13 cellular contexts compared by ENCODE assay signal in the genomic region with DNA sequence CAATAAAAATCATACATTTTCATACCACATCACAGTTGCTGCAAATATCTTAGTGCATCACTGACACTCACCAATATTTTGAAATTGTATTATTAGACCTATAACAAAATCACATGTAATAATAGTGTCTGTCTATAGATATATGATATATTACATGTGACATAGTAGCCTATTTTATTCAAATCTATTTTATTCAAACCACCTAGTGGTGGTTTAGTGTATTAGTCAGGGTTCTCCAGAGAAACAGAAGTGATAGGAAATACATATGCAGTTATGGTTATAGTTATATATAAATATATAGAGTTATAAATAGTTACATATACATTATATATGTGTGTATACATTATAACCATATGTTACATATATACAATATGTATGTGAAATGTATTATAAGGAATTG.
A peak's percentile ranks its signal among the peaks of the same experiment; 100 is the strongest.
DNase-seq lines count a peak whose midpoint lies in the region; ATAC-seq and TF ChIP-seq lines count a peak whose summit lies in the region.
"Had no signal": no experiment of that assay in that cellular context is flagged by ENCODE, and none has a peak within 500 bp of the region (broad histone marks: within the 10 kb centered on the region; RNA-seq: fewer than 3 reads in every experiment).

No MANE protein-coding gene starts in this region.

- H3F3A ChIP-seq in DOHH2 (ENCODE audit: control insufficient read depth, insufficient read depth) (no peaks in the 10 kb centered on the region), GM23338 (replicated peaks; ENCODE audit: low read depth) (no peaks in the 10 kb centered on the region)

- peaks cover 2% of the 10 kb centered on the region for H3K27me3 Mint-ChIP-seq in GM23338 (ENCODE audit: insufficient read depth, low read depth, poor library complexity)

- H3K9me3 ChIP-seq in DOHH2 (ENCODE audit: control insufficient read depth, insufficient read depth, low read length) (no peaks in the 10 kb centered on the region), Panc1 (ENCODE audit: control insufficient read depth, insufficient read depth, low read depth, low read length) (no peaks in the 10 kb centered on the region), mucosa of descending colon (no peaks in the 10 kb centered on the region)

- in situ Hi-C loops in Panc1 (cut with HindIII; ENCODE audit: low pct_unique_long_range_greater_than_20kb, low sequenced_read_pairs): no loop called here

- intact Hi-C loops in Panc1 (cut with micrococcal nuclease; ENCODE audit: unreplicated experiment) (no loop called here), mucosa of descending colon (cut with DNase I, micrococcal nuclease) (no loop called here)

- H3K4me1 ChIP-seq in DOHH2 (ENCODE audit: control insufficient read depth, low read length): no peaks in the 10 kb centered on the region
- no peaks in the 10 kb centered on the region for H3K4me1 ChIP-seq in Panc1 (ENCODE audit: control insufficient read depth, insufficient read depth, low read length)
- H3K4me1 ChIP-seq in mucosa of descending colon (ENCODE audit: low read depth): no peaks in the 10 kb centered on the region
- H3K4me1 ChIP-seq in GM23338 (ENCODE audit: insufficient read depth): peaks cover 22% of the 10 kb centered on the region
- H3K4me1 ChIP-seq: tibial nerve had no signal

- ATAC-seq in Panc1: no peak
- no peak for ATAC-seq in HG02623 (IDR thresholded peaks at IDR 0.05; ENCODE audit: unreplicated experiment)
- no peak for ATAC-seq in GM21717 (IDR thresholded peaks at IDR 0.05; ENCODE audit: unreplicated experiment)
- ATAC-seq in mucosa of descending colon: no peak
- no peak for ATAC-seq in GM23338

- H3K27me3 ChIP-seq in DOHH2 (ENCODE audit: control insufficient read depth, low read length) (no peaks in the 10 kb centered on the region), Panc1 (ENCODE audit: control insufficient read depth, insufficient read depth, low read length) (no peaks in the 10 kb centered on the region), GM23338 (ENCODE audit: insufficient read depth) (no peaks in the 10 kb centered on the region)
- H3K27me3 ChIP-seq: tibial nerve had no signal

- POLR2A ChIA-PET in Panc1 (lab: Charles Lee): no interaction called here

- no peaks in the 10 kb centered on the region for H3K36me3 ChIP-seq in DOHH2 (ENCODE audit: control insufficient read depth, low read length)
- no peaks in the 10 kb centered on the region for H3K36me3 ChIP-seq in Panc1 (ENCODE audit: control insufficient read depth, insufficient read depth, low read length)
- no peaks in the 10 kb centered on the region for H3K36me3 ChIP-seq in mucosa of descending colon (ENCODE audit: low read depth)
- H3K36me3 ChIP-seq in GM23338 (ENCODE audit: insufficient read depth): no peaks in the 10 kb centered on the region
- H3K36me3 ChIP-seq: tibial nerve had no signal

- no peak overlapping the region for H3K27ac ChIP-seq in 22Rv1
- no peak overlapping the region for H3K27ac ChIP-seq in DOHH2 (ENCODE audit: low read depth, low read length)
- H3K27ac ChIP-seq in Panc1 (ENCODE audit: low read length): no peak overlapping the region
- no peak overlapping the region for H3K27ac ChIP-seq in GM23338 (ENCODE audit: low read depth)
- H3K27ac ChIP-seq: epithelial cell of prostate, RWPE1, tibial nerve had no signal

- DNase-seq in Panc1 (ENCODE audit: low read depth, low spot score) (no peak), epithelial cell of proximal tubule (ENCODE audit: low read depth) (no peak), mucosa of descending colon (no peak), GM23338 (ENCODE audit: low spot score) (no peak)
- DNase-seq: hypothalamus, T1000 had no signal

- no peaks in the 10 kb centered on the region for H3K79me2 ChIP-seq in DOHH2 (ENCODE audit: control insufficient read depth, low read length)
- no peaks in the 10 kb centered on the region for H3K79me2 ChIP-seq in GM23338 (replicated peaks; ENCODE audit: insufficient read depth)

- H3K9me3 Mint-ChIP-seq in GM23338: peaks cover 11% of the 10 kb centered on the region; the same call in 2 of the 3 replicates

- H2AFZ ChIP-seq in GM23338: no peak overlapping the region

- H3K4me3 ChIP-seq in DOHH2 (ENCODE audit: low read length) (no peak overlapping the region), Panc1 (ENCODE audit: low read depth in 2 of 2, low read length in 2 of 2) (no peak overlapping the region), epithelial cell of proximal tubule (ENCODE audit: low read depth, low read length) (no peak overlapping the region), mucosa of descending colon (no peak overlapping the region), GM23338 (no peak overlapping the region)
- H3K4me3 ChIP-seq: tibial nerve had no signal

- peaks cover 9% of the 10 kb centered on the region; the same call in 2 of the 3 replicates for H3K4me1 Mint-ChIP-seq in GM23338

- no peak overlapping the region for H3K4me2 ChIP-seq in DOHH2 (ENCODE audit: low read length)
- H3K4me2 ChIP-seq in GM23338: no peak overlapping the region

- peaks cover 3% of the 10 kb centered on the region; the same call in 2 of the 3 replicates for H3K36me3 Mint-ChIP-seq in GM23338 (ENCODE audit: low read depth)

- H3K4me3 Mint-ChIP-seq in GM23338: no peak overlapping the region

- no peaks in the 10 kb centered on the region for H3K9me2 ChIP-seq in DOHH2 (replicated peaks; ENCODE audit: control insufficient read depth, low read length)
- H3K9me2 ChIP-seq in GM23338 (ENCODE audit: insufficient read depth): no peaks in the 10 kb centered on the region

- TF ChIP-seq CTCF in 22Rv1 (IDR thresholded peaks at IDR 0.05): peak; percentile 28; the same call in 1 of the 2 replicates
- TF ChIP-seq CTCF in DOHH2 (IDR thresholded peaks at IDR 0.05; ENCODE audit: low read depth, low read length, poor library complexity, severe bottlenecking): peak; percentile 26
- TF ChIP-seq CTCF in Panc1 (IDR thresholded peaks at IDR 0.05): peak; percentile 17; the same call in 1 of the 2 replicates
- peak; percentile 30 for TF ChIP-seq CTCF in epithelial cell of proximal tubule (conservative IDR thresholded peaks at IDR 0.05; ENCODE audit: low read depth, low read length)
- TF ChIP-seq CTCF in mucosa of descending colon (IDR thresholded peaks at IDR 0.05): no peak
- peak in 1 of 2 experiments; percentile 38; a peak in 2 of 4 replicates for TF ChIP-seq CTCF in GM23338 (conservative IDR thresholded peaks at IDR 0.05; ENCODE audit: low read depth in 2 of 2)

- CTCF ChIA-PET in Panc1 (lab: Charles Lee): no interaction called here

- BruUV-seq in Panc1 (replicated peaks; lab: Mats Ljungman, UMichigan): no TSS peak

- no peak overlapping the region for H3K27ac Mint-ChIP-seq in GM23338

- H4K20me1 ChIP-seq in DOHH2 (ENCODE audit: control insufficient read depth, insufficient read depth, low read depth, low read length) (no peaks in the 10 kb centered on the region), GM23338 (replicated peaks; ENCODE audit: insufficient read depth) (no peaks in the 10 kb centered on the region)

TF ChIP-seq in GM23338, 12 proteins besides CTCF, POLR2A, EP300 and RAD21:
- TF ChIP-seq ZNF331 (CRISPR knock-in tag; IDR thresholded peaks at IDR 0.05; ENCODE audit: low read depth) (no peak), STAT1 (IDR thresholded peaks at IDR 0.05; ENCODE audit: unreplicated experiment) (no peak), CREB1 (CRISPR knock-in tag; IDR thresholded peaks at IDR 0.05; ENCODE audit: low read depth) (no peak), EZH2phosphoT487 (IDR thresholded peaks at IDR 0.05; ENCODE audit: unreplicated experiment) (no peak), JUNB (IDR thresholded peaks at IDR 0.05; ENCODE audit: unreplicated experiment) (no peak)
- TF ChIP-seq, protein P1, sequence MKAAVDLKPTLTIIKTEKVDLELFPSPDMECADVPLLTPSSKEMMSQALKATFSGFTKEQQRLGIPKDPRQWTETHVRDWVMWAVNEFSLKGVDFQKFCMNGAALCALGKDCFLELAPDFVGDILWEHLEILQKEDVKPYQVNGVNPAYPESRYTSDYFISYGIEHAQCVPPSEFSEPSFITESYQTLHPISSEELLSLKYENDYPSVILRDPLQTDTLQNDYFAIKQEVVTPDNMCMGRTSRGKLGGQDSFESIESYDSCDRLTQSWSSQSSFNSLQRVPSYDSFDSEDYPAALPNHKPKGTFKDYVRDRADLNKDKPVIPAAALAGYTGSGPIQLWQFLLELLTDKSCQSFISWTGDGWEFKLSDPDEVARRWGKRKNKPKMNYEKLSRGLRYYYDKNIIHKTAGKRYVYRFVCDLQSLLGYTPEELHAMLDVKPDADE (IDR thresholded peaks at IDR 0.05): no peak
- TF ChIP-seq, protein P2, sequence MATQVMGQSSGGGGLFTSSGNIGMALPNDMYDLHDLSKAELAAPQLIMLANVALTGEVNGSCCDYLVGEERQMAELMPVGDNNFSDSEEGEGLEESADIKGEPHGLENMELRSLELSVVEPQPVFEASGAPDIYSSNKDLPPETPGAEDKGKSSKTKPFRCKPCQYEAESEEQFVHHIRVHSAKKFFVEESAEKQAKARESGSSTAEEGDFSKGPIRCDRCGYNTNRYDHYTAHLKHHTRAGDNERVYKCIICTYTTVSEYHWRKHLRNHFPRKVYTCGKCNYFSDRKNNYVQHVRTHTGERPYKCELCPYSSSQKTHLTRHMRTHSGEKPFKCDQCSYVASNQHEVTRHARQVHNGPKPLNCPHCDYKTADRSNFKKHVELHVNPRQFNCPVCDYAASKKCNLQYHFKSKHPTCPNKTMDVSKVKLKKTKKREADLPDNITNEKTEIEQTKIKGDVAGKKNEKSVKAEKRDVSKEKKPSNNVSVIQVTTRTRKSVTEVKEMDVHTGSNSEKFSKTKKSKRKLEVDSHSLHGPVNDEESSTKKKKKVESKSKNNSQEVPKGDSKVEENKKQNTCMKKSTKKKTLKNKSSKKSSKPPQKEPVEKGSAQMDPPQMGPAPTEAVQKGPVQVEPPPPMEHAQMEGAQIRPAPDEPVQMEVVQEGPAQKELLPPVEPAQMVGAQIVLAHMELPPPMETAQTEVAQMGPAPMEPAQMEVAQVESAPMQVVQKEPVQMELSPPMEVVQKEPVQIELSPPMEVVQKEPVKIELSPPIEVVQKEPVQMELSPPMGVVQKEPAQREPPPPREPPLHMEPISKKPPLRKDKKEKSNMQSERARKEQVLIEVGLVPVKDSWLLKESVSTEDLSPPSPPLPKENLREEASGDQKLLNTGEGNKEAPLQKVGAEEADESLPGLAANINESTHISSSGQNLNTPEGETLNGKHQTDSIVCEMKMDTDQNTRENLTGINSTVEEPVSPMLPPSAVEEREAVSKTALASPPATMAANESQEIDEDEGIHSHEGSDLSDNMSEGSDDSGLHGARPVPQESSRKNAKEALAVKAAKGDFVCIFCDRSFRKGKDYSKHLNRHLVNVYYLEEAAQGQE (IDR thresholded peaks at IDR 0.05; ENCODE audit: unreplicated experiment): no peak
